In the genomic region with DNA sequence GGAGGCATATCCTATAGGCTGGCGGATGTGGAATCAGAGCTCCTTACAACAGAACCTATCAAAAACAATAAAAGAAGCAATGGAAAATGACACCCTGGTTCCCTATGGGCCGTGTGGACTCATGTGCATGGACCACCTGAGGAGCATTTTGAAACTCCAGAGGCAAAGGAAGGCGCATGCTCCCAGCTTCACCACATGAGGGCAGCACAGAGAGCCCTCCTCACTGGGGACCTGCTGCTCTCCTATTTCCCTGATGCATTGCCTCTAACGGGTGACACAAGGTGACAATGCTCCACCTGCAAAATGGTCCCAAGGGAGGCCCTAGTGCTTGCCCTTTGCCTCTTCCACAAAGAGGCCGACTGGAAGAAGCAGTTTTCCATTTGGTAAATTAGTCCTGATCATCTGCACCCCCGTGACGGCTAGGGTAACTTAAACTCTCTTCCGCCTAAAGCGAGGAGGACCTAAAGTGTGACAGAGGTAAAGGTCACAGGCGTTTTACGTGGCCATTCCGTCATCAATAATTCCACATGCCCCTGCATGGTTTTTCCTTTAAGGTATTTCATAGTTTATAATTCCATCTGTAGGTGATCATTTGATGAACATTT, we compare ENCODE assay signal across 8 cellular contexts.
DNase-seq lines count a peak whose midpoint lies in the region; ATAC-seq and TF ChIP-seq lines count a peak whose summit lies in the region.

No MANE protein-coding gene starts in this region.

- H3K4me3 Mint-ChIP-seq in activated CD4-positive, alpha-beta memory T cell treated with anti-CD3 and anti-CD28 coated beads, Interleukin-2, amount 10 ng/mL, durations not matched to agents 7 days and 5 days = no peak overlapping the region

- peaks cover 6% of the 10 kb centered on the region for H3K27me3 Mint-ChIP-seq in activated CD4-positive, alpha-beta memory T cell treated with anti-CD3 and anti-CD28 coated beads, Interleukin-2, amount 10 ng/mL, durations not matched to agents 7 days and 5 days

- no peaks in the 10 kb centered on the region for H3K36me3 ChIP-seq in gastrocnemius medialis

- no peaks in the 10 kb centered on the region for H3K36me3 Mint-ChIP-seq in activated CD4-positive, alpha-beta memory T cell treated with anti-CD3 and anti-CD28 coated beads, Interleukin-2, amount 10 ng/mL, durations not matched to agents 7 days and 5 days (ENCODE audit: low read depth)

- H3K9me3 ChIP-seq in gastrocnemius medialis = no peaks in the 10 kb centered on the region

- CTCF ChIA-PET in GM10248 (lab: Yijun Ruan, JAX) = interaction anchor here (0.8 to 20.4 kb wide), 17 partner anchors 10 to 1507 kb away, joined by 3 to 250 read pairs (median 4); no protein-coding TSS in a partner anchor
- CTCF ChIA-PET in activated CD4-positive, alpha-beta memory T cell treated with anti-CD3 and anti-CD28 coated beads, Interleukin-2, amount 10 ng/mL, durations not matched to agents 7 days and 5 days (lab: Charles Lee) = interaction anchor here (0.6 to 3.9 kb wide), 3 partner anchors 21 to 75 kb away, joined by 3 to 19 read pairs (median 3); no protein-coding TSS in a partner anchor

- in situ Hi-C loops in gastrocnemius medialis (cut with MboI; ENCODE audit: low sequenced_read_pairs in 4 of 4) = no loop called here

- H3K27ac ChIP-seq in 22Rv1 (no peak overlapping the region), gastrocnemius medialis (no peak overlapping the region)

- POLR2A ChIA-PET in GM10248 (lab: Yijun Ruan, JAX) = no interaction called here
- POLR2A ChIA-PET in activated CD4-positive, alpha-beta memory T cell treated with anti-CD3 and anti-CD28 coated beads, Interleukin-2, amount 10 ng/mL, durations not matched to agents 7 days and 5 days (lab: Charles Lee) = no interaction called here

- DNase-seq in GM10248 (ENCODE audit: extremely low spot score) (peak; percentile 72), NCI-H1694 (lab: John Stamatoyannopoulos, UW) (peak; percentile 13), fibroblast of pulmonary artery (ENCODE audit: low read depth) (peak; percentile 12), gastrocnemius medialis (peak in 1 of 2 donors; percentile 23), foreskin melanocyte (no peak)
- peak; percentile 40 for DNase-seq in activated CD4-positive, alpha-beta memory T cell treated with anti-CD3 and anti-CD28 coated beads, Interleukin-2, amount 10 ng/mL, durations not matched to agents 7 days and 5 days

- intact Hi-C loops in gastrocnemius medialis (cut with DNase I; ENCODE audit: low total_unique reads) = loop anchor here (2.0 kb wide), 1 partner anchor 199 kb away; no protein-coding TSS in a partner anchor

- no peaks in the 10 kb centered on the region for H3K9me3 Mint-ChIP-seq in activated CD4-positive, alpha-beta memory T cell treated with anti-CD3 and anti-CD28 coated beads, Interleukin-2, amount 10 ng/mL, durations not matched to agents 7 days and 5 days

- H3K27me3 ChIP-seq in gastrocnemius medialis = no peaks in the 10 kb centered on the region

- H3K27ac Mint-ChIP-seq in activated CD4-positive, alpha-beta memory T cell treated with anti-CD3 and anti-CD28 coated beads, Interleukin-2, amount 10 ng/mL, durations not matched to agents 7 days and 5 days = no peak overlapping the region

- TF ChIP-seq CTCF in 22Rv1 (IDR thresholded peaks at IDR 0.05) (peak; percentile 90), GM10248 (IDR thresholded peaks at IDR 0.05; ENCODE audit: control extremely low read depth, extremely low read depth, low read depth, missing control alignments) (peak; percentile 74), fibroblast of pulmonary artery (IDR thresholded peaks at IDR 0.05; ENCODE audit: low read length, missing control alignments) (peak; percentile 62), gastrocnemius medialis (IDR thresholded peaks at IDR 0.05 in 4 of 5, conservative IDR thresholded peaks at IDR 0.05 in 1 of 5) (peak; percentile 41 to 77 (median 59))

- ATAC-seq in HG02571 (IDR thresholded peaks at IDR 0.05; ENCODE audit: unreplicated experiment) = peak; percentile 80
- ATAC-seq in gastrocnemius medialis = peak; percentile 47 to 81

- no peak for TF ChIP-seq POLR2A in gastrocnemius medialis (IDR thresholded peaks at IDR 0.05)

- no peaks in the 10 kb centered on the region for H3K4me1 Mint-ChIP-seq in activated CD4-positive, alpha-beta memory T cell treated with anti-CD3 and anti-CD28 coated beads, Interleukin-2, amount 10 ng/mL, durations not matched to agents 7 days and 5 days

- H3K4me1 ChIP-seq in gastrocnemius medialis = no peaks in the 10 kb centered on the region

- H3K4me3 ChIP-seq in fibroblast of pulmonary artery (replicated peaks; ENCODE audit: low read depth, low read length) (no peak overlapping the region), gastrocnemius medialis (no peak overlapping the region)
